ENCODE assay signal across 17 cellular contexts in the genomic region with DNA sequence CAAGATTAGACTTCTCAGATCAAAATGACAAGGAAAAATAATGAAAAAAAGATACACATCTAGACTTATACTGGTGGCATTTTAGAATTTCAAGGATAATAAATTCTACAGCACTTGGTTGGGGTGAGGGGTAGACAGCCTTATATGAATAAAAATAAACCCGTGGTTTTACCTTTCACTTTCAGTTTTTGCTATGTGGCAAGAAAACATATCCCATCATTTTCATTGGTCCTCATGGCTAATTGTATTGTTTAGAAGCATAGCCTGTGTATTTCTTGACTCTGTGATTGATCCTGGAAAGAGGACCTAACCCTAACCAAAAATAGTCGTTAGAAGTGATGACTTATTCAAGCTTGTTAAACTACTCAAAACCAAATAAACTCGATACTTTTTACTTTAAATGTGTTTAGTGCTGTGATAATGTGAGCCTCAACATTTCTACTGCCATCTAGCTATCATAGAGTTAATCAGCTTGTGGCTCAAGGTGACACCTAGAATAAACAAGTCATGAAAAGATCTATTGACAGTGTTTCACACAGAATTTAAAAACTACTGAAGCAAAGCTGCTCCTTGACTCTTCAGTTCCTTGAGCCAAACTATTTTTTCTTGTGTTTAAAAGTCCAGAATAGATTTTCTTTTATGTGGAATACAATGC.
DNase-seq lines count a peak whose midpoint lies in the region; ATAC-seq and TF ChIP-seq lines count a peak whose summit lies in the region.
"Had no signal": no experiment of that assay in that cellular context is flagged by ENCODE, and none has a peak within 500 bp of the region (broad histone marks: within the 10 kb centered on the region; RNA-seq: fewer than 3 reads in every experiment).

No MANE protein-coding gene starts in this region.

- POLR2A ChIA-PET in WTC11 (lab: Charles Lee) = no interaction called here

- no peak overlapping the region for H4K8ac ChIP-seq in neuronal stem cell (ENCODE audit: low read depth, low read length)

- no CpG with 5 or more reads among the region's 3 CpGs for WGBS in neuronal stem cell (ENCODE audit: extremely low coverage in 2 of 2, insufficient read length in 2 of 2, insufficient replicate concordance in 1 of 2), 2 donors

- CTCF ChIA-PET in WTC11 (lab: Charles Lee) = no interaction called here

- no peak overlapping the region for H3K27ac Mint-ChIP-seq in WTC11
- H3K27ac Mint-ChIP-seq: naive thymus-derived CD8-positive, alpha-beta T cell had no signal

- H3K9me3 ChIP-seq in parathyroid adenoma (ENCODE audit: control insufficient read depth, low read length) = no peaks in the 10 kb centered on the region
- no peaks in the 10 kb centered on the region for H3K9me3 ChIP-seq in neuronal stem cell (replicated peaks in 1 of 2; ENCODE audit: control insufficient read depth in 2 of 2, insufficient read depth in 1 of 2, low read depth in 1 of 2, low read length in 2 of 2)
- H3K9me3 ChIP-seq: testis had no signal

- no peak overlapping the region for H3K18ac ChIP-seq in neuronal stem cell (ENCODE audit: low read length)

- peaks cover 14% of the 10 kb centered on the region for H3K9me3 Mint-ChIP-seq in WTC11

- ATAC-seq in GM18868 (IDR thresholded peaks at IDR 0.05; ENCODE audit: unreplicated experiment) = peak; percentile 77
- ATAC-seq in WTC11 = peak; percentile 41; the same call in 1 of the 2 replicates
- ATAC-seq in GM18505 (IDR thresholded peaks at IDR 0.05; ENCODE audit: unreplicated experiment) = no peak
- ATAC-seq: HepG2; naive thymus-derived CD8-positive, alpha-beta T cell; psoas muscle had no signal

- no peak for TF ChIP-seq CTCF in WTC11 (IDR thresholded peaks at IDR 0.05)
- no peak for TF ChIP-seq CTCF in parathyroid adenoma (IDR thresholded peaks at IDR 0.05)

- H3K4me3 Mint-ChIP-seq in WTC11 = no peak overlapping the region
- H3K4me3 Mint-ChIP-seq: naive thymus-derived CD8-positive, alpha-beta T cell had no signal

- H3K36me3 Mint-ChIP-seq in WTC11 = no peaks in the 10 kb centered on the region
- H3K36me3 Mint-ChIP-seq: naive thymus-derived CD8-positive, alpha-beta T cell had no signal

- H4K91ac ChIP-seq in neuronal stem cell (ENCODE audit: low read depth, low read length, poor library complexity) = no peak overlapping the region

- H3K4me1 Mint-ChIP-seq in WTC11 = no peaks in the 10 kb centered on the region

- H2AFZ ChIP-seq in parathyroid adenoma (no peak overlapping the region), neuronal stem cell (ENCODE audit: low read length) (no peak overlapping the region)

- H3K27me3 ChIP-seq in parathyroid adenoma (ENCODE audit: control insufficient read depth, insufficient read depth, low read length) = no peaks in the 10 kb centered on the region
- no peaks in the 10 kb centered on the region for H3K27me3 ChIP-seq in neuronal stem cell (ENCODE audit: control insufficient read depth in 3 of 3, insufficient read depth in 3 of 3, low read depth in 1 of 3, low read length in 3 of 3)
- H3K27me3 ChIP-seq: testis had no signal

- TF ChIP-seq POLR2A in GM18505 (IDR thresholded peaks at IDR 0.05; ENCODE audit: borderline replicate concordance, extremely low read depth, insufficient read depth, insufficient read length) = no peak

- DNase-seq in M059J (ENCODE audit: low read depth) (peak; percentile 2), WTC11 (ENCODE audit: low spot score) (no peak), neuronal stem cell (ENCODE audit: low spot score) (no peak), NCI-H2029 (lab: John Stamatoyannopoulos, UW) (no peak), globus pallidus (ENCODE audit: low spot score) (no peak)
- DNase-seq: anterior cingulate cortex; C1 segment of cervical spinal cord; left ventricle myocardium inferior; naive thymus-derived CD8-positive, alpha-beta T cell; NCI-H1105 treated with DMSO at 0.1 percent for 48 hours; psoas muscle; T1000; testis had no signal

- no peaks in the 10 kb centered on the region for H3K36me3 ChIP-seq in parathyroid adenoma (ENCODE audit: control insufficient read depth, insufficient read depth, low read length)
- no peaks in the 10 kb centered on the region for H3K36me3 ChIP-seq in neuronal stem cell (replicated peaks in 1 of 2; ENCODE audit: control insufficient read depth in 2 of 2, insufficient read depth in 2 of 2, low read length in 2 of 2)
- H3K36me3 ChIP-seq: left ventricle myocardium inferior had no signal

- no peaks in the 10 kb centered on the region for H3K79me1 ChIP-seq in neuronal stem cell (ENCODE audit: low read depth, low read length)

- H2AK5ac ChIP-seq in neuronal stem cell (ENCODE audit: low read depth, low read length) = no peak overlapping the region

- H3K4ac ChIP-seq in neuronal stem cell (ENCODE audit: low read length) = no peak overlapping the region

- no peak overlapping the region for H3K9ac ChIP-seq in parathyroid adenoma
- no peak overlapping the region for H3K9ac ChIP-seq in neuronal stem cell (ENCODE audit: low read depth, low read length, poor library complexity)

- no peak overlapping the region for H3K14ac ChIP-seq in neuronal stem cell (ENCODE audit: low read length)

- H3K4me1 ChIP-seq in parathyroid adenoma (no peaks in the 10 kb centered on the region), neuronal stem cell (ENCODE audit: control insufficient read depth in 2 of 2, insufficient read depth in 1 of 2, low read depth in 1 of 2, low read length in 2 of 2) (no peaks in the 10 kb centered on the region)
- H3K4me1 ChIP-seq: left ventricle myocardium inferior, psoas muscle, testis had no signal

- no peaks in the 10 kb centered on the region for H3K79me2 ChIP-seq in parathyroid adenoma

- no peaks in the 10 kb centered on the region for H3K27me3 Mint-ChIP-seq in WTC11 (ENCODE audit: low read depth)
- H3K27me3 Mint-ChIP-seq: naive thymus-derived CD8-positive, alpha-beta T cell had no signal

- no peak overlapping the region for H2BK120ac ChIP-seq in neuronal stem cell (ENCODE audit: low read depth, low read length)

- no peak overlapping the region for H2BK5ac ChIP-seq in neuronal stem cell (ENCODE audit: low read length)

- H3K4me2 ChIP-seq in parathyroid adenoma (ENCODE audit: low read length) = peak overlapping the region; percentile 17
- H3K4me2 ChIP-seq in neuronal stem cell (ENCODE audit: insufficient read depth, low read length, poor library complexity, severe bottlenecking) = no peak overlapping the region

- no peak overlapping the region for H2BK12ac ChIP-seq in neuronal stem cell (ENCODE audit: low read length)

- H3K4me3 ChIP-seq in parathyroid adenoma (ENCODE audit: low read depth, low read length) (peak overlapping the region; percentile 16), neuronal stem cell (ENCODE audit: low read length in 2 of 2) (no peak overlapping the region)
- H3K4me3 ChIP-seq: left ventricle myocardium inferior, psoas muscle, testis had no signal

- H2BK15ac ChIP-seq in neuronal stem cell (ENCODE audit: low read length) = no peak overlapping the region

- H3K27ac ChIP-seq in parathyroid adenoma (no peak overlapping the region), neuronal stem cell (replicated peaks; ENCODE audit: low read length) (no peak overlapping the region)
- H3K27ac ChIP-seq: left ventricle myocardium inferior, psoas muscle, testis had no signal

- no peak overlapping the region for H3K23ac ChIP-seq in neuronal stem cell (ENCODE audit: low read depth, low read length, poor library complexity)

TF ChIP-seq in WTC11, 78 proteins besides CTCF, POLR2A, EP300 and RAD21 (continues in another document):
- TF ChIP-seq, protein P1, sequence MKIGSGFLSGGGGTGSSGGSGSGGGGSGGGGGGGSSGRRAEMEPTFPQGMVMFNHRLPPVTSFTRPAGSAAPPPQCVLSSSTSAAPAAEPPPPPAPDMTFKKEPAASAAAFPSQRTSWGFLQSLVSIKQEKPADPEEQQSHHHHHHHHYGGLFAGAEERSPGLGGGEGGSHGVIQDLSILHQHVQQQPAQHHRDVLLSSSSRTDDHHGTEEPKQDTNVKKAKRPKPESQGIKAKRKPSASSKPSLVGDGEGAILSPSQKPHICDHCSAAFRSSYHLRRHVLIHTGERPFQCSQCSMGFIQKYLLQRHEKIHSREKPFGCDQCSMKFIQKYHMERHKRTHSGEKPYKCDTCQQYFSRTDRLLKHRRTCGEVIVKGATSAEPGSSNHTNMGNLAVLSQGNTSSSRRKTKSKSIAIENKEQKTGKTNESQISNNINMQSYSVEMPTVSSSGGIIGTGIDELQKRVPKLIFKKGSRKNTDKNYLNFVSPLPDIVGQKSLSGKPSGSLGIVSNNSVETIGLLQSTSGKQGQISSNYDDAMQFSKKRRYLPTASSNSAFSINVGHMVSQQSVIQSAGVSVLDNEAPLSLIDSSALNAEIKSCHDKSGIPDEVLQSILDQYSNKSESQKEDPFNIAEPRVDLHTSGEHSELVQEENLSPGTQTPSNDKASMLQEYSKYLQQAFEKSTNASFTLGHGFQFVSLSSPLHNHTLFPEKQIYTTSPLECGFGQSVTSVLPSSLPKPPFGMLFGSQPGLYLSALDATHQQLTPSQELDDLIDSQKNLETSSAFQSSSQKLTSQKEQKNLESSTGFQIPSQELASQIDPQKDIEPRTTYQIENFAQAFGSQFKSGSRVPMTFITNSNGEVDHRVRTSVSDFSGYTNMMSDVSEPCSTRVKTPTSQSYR (CRISPR knock-in tag; IDR thresholded peaks at IDR 0.05) = no peak
- no peak for TF ChIP-seq ESRRA (CRISPR knock-in tag; IDR thresholded peaks at IDR 0.05; ENCODE audit: borderline replicate concordance)
- no peak for TF ChIP-seq ZNF396 (CRISPR knock-in tag; IDR thresholded peaks at IDR 0.05; ENCODE audit: borderline replicate concordance)
- TF ChIP-seq, protein P2, sequence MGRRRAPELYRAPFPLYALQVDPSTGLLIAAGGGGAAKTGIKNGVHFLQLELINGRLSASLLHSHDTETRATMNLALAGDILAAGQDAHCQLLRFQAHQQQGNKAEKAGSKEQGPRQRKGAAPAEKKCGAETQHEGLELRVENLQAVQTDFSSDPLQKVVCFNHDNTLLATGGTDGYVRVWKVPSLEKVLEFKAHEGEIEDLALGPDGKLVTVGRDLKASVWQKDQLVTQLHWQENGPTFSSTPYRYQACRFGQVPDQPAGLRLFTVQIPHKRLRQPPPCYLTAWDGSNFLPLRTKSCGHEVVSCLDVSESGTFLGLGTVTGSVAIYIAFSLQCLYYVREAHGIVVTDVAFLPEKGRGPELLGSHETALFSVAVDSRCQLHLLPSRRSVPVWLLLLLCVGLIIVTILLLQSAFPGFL (CRISPR knock-in tag; IDR thresholded peaks at IDR 0.05; ENCODE audit: borderline replicate concordance) = no peak
- TF ChIP-seq, protein P3, sequence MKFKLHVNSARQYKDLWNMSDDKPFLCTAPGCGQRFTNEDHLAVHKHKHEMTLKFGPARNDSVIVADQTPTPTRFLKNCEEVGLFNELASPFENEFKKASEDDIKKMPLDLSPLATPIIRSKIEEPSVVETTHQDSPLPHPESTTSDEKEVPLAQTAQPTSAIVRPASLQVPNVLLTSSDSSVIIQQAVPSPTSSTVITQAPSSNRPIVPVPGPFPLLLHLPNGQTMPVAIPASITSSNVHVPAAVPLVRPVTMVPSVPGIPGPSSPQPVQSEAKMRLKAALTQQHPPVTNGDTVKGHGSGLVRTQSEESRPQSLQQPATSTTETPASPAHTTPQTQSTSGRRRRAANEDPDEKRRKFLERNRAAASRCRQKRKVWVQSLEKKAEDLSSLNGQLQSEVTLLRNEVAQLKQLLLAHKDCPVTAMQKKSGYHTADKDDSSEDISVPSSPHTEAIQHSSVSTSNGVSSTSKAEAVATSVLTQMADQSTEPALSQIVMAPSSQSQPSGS (CRISPR knock-in tag; IDR thresholded peaks at IDR 0.05; ENCODE audit: borderline replicate concordance, low read depth) = no peak
